8 cellular contexts compared by ENCODE assay signal in the genomic region with DNA sequence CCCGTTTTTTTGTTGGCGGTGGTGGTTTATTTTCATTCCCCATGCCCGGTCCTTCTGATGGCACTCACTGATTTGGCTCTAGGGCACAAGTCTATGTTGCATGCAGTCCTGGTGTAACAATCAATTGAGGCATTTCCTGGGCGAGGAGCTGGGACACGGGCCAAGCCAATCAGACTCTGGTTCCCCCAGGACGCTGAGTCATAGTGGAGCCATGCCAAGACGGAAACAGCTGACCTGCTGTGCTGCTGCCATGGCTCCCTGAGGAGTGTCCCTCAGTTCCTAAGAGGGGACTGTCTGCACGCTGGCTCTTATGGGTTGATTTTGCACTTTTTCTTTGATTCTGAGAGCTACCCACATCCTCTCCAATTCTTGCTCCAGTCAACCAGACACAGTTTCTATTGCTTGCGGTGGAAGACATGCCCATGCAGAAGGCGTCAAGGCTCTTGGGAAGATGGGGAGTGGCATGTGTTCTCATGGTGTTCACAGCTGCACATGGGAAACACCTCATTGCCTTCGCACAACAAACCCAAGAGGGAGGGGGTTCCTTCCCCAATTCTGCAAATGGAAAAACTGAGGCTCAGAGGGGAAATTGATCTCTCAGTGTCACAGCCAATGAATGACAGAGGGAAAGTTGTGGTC.
DNase-seq lines count a peak whose midpoint lies in the region; ATAC-seq and TF ChIP-seq lines count a peak whose summit lies in the region.

No MANE protein-coding gene starts in this region.

- no peaks in the 10 kb centered on the region for H3K9me2 ChIP-seq in MM.1S (replicated peaks; ENCODE audit: insufficient read depth, low read length)

- H3K27ac ChIP-seq in MM.1S (ENCODE audit: low read length): no peak overlapping the region

- DNase-seq in HS-5 (ENCODE audit: low read depth): peak; percentile 63
- peak; percentile 91 for DNase-seq in RPMI8226
- peak; percentile 83 for DNase-seq in fibroblast of the conjunctiva (ENCODE audit: low read depth)
- peak; percentile 45 for DNase-seq in skeletal muscle cell (ENCODE audit: low read depth)
- no peak for DNase-seq in stimulated activated CD4-positive, alpha-beta T cell treated with anti-CD3 and anti-CD28 coated beads, Interleukin-12 subunit alpha, Interleukin-12 subunit beta, amount 100 ng/mL, for 4 hours
- DNase-seq in MM.1S: no peak
- no peak for DNase-seq in activated CD4-positive, CD25-positive, alpha-beta regulatory T cell treated with anti-CD3 and anti-CD28 coated beads, Interleukin-2, amount 50 U/mL, for 72 hours

- H3K9me3 ChIP-seq in MM.1S (replicated peaks; ENCODE audit: insufficient read depth, low read length): no peaks in the 10 kb centered on the region

- TF ChIP-seq CTCF in MM.1S (IDR thresholded peaks at IDR 0.05; ENCODE audit: low read length): no peak

- H3K79me2 ChIP-seq in MM.1S (ENCODE audit: low read length): no peaks in the 10 kb centered on the region

- H2AFZ ChIP-seq in MM.1S (ENCODE audit: low read length): no peak overlapping the region

- no peaks in the 10 kb centered on the region; the same call in 1 of the 2 replicates for H3K36me3 ChIP-seq in MM.1S (replicated peaks; ENCODE audit: insufficient read depth, low read length)

- peaks cover 8% of the 10 kb centered on the region; the same call in 1 of the 2 replicates for H3K27me3 ChIP-seq in MM.1S (replicated peaks; ENCODE audit: insufficient read depth, low read length)

- H3K4me3 ChIP-seq in skeletal muscle cell (ENCODE audit: low read depth, low read length): no peak overlapping the region
- no peak overlapping the region for H3K4me3 ChIP-seq in MM.1S (ENCODE audit: low read length)

- ATAC-seq in GM18858 (IDR thresholded peaks at IDR 0.05; ENCODE audit: unreplicated experiment): no peak

- H3K4me1 ChIP-seq in MM.1S (ENCODE audit: low read length): no peaks in the 10 kb centered on the region

- no peaks in the 10 kb centered on the region for H4K20me1 ChIP-seq in MM.1S (ENCODE audit: insufficient read depth, low read length)

- H3F3A ChIP-seq in MM.1S (ENCODE audit: insufficient read depth, low read length): no peaks in the 10 kb centered on the region

- H3K4me2 ChIP-seq in MM.1S (ENCODE audit: low read depth, low read length): no peak overlapping the region

- no peak overlapping the region for H3K9ac ChIP-seq in MM.1S (ENCODE audit: low read length)

Comparison
In these comparisons a context has a peak if more than half of its experiments do, and no peak if none do; other contexts are left out.
1. DNase-seq: peak in HS-5 (single experiment), RPMI8226 (single experiment), fibroblast of the conjunctiva (single experiment) and skeletal muscle cell (single experiment); none in stimulated activated CD4-positive, alpha-beta T cell treated with anti-CD3 and anti-CD28 coated beads, Interleukin-12 subunit alpha, Interleukin-12 subunit beta, amount 100 ng/mL, for 4 hours (single experiment), MM.1S (single experiment) and activated CD4-positive, CD25-positive, alpha-beta regulatory T cell treated with anti-CD3 and anti-CD28 coated beads, Interleukin-2, amount 50 U/mL, for 72 hours (single experiment).